Comparison of ENCODE assay signal across 8 cellular contexts in genomic region chr19:35644987-35645679, GRCh38. TPM values are rescaled to one million over a fixed set of nuclear protein-coding genes. Genes with fewer than 3 reads are reported as not detected.
DNase-seq lines count a peak whose midpoint lies in the region; ATAC-seq and TF ChIP-seq lines count a peak whose summit lies in the region.

No MANE protein-coding gene starts in this region.

- H3K27ac ChIP-seq in neural cell (ENCODE audit: low read length) (no peak overlapping the region), stomach smooth muscle (ENCODE audit: low read length) (peak overlapping the region; percentile 80)

- peak overlapping the region; percentile 42 for H3K9ac ChIP-seq in neural cell (ENCODE audit: low read length)
- peak overlapping the region; percentile 51 to 55 for H3K9ac ChIP-seq in stomach smooth muscle (ENCODE audit: low read length in 2 of 2)

- peaks cover 10% of the 10 kb centered on the region for H3K36me3 Mint-ChIP-seq in HFFc6 (ENCODE audit: low read depth)

- peaks cover 33% of the 10 kb centered on the region for H3K4me1 ChIP-seq in stomach smooth muscle (ENCODE audit: control insufficient read depth, insufficient read depth, low read length)

- no peak for TF ChIP-seq CTCF in AG04449 (IDR thresholded peaks at IDR 0.05; ENCODE audit: insufficient read depth, low read length, missing control alignments)
- TF ChIP-seq CTCF in HFFc6 (IDR thresholded peaks at IDR 0.05) = no peak
- TF ChIP-seq CTCF in neural cell (IDR thresholded peaks at IDR 0.05; ENCODE audit: poor library complexity, severe bottlenecking) = no peak

- H3K4me3 ChIP-seq in AG04449 (ENCODE audit: low read depth, low read length) = peak overlapping the region; percentile 64
- peak overlapping the region; percentile 63 for H3K4me3 ChIP-seq in neural cell (ENCODE audit: low read length)
- H3K4me3 ChIP-seq in stomach smooth muscle (ENCODE audit: low read length in 2 of 2) = peak overlapping the region; percentile 79 to 81

- no peak for ATAC-seq in GM21529 (IDR thresholded peaks at IDR 0.05; ENCODE audit: unreplicated experiment)

- DNase-seq in AG04449 (ENCODE audit: low read depth, low spot score) (no peak), HFFc6 (no peak), OCI-M1 (lab: John Stamatoyannopoulos, UW) (peak; percentile 96), fibroblast of peridontal ligament (ENCODE audit: extremely low read depth) (peak; percentile 38)
- peak; percentile 94 to 95 for DNase-seq in activated T-cell treated with anti-CD3 and anti-CD28 coated beads, Interleukin-2, amount 50 U/mL, for 48 hours

- H4K20me1 ChIP-seq in neural cell (ENCODE audit: insufficient read depth) = no peaks in the 10 kb centered on the region

- H3K9me3 Mint-ChIP-seq in HFFc6 = no peaks in the 10 kb centered on the region

- H3K9me3 ChIP-seq in neural cell (ENCODE audit: low read length) = no peaks in the 10 kb centered on the region
- no peaks in the 10 kb centered on the region for H3K9me3 ChIP-seq in stomach smooth muscle (ENCODE audit: control insufficient read depth in 2 of 2, low read length in 2 of 2)

- no peaks in the 10 kb centered on the region for H3K27me3 Mint-ChIP-seq in HFFc6 (ENCODE audit: insufficient read depth)

- POLR2A ChIA-PET in AG04449 (lab: Yijun Ruan, JAX) = no interaction called here

- CTCF ChIA-PET in AG04449 (lab: Yijun Ruan, JAX) = interaction anchor here (0.5 to 2.0 kb wide), 3 partner anchors 51 to 173 kb away, joined by 3 to 9 read pairs (median 3); no protein-coding TSS in a partner anchor

- peaks cover 38% of the 10 kb centered on the region for H3K4me1 Mint-ChIP-seq in HFFc6 (ENCODE audit: low read depth)

- no peaks in the 10 kb centered on the region for H3K36me3 ChIP-seq in neural cell (ENCODE audit: insufficient read depth, low read length)
- no peaks in the 10 kb centered on the region for H3K36me3 ChIP-seq in stomach smooth muscle (ENCODE audit: control insufficient read depth in 2 of 2, insufficient read depth in 2 of 2, low read length in 2 of 2)

- peaks cover 22% of the 10 kb centered on the region for H3K27me3 ChIP-seq in neural cell (ENCODE audit: insufficient read depth, low read depth, low read length)
- no peaks in the 10 kb centered on the region for H3K27me3 ChIP-seq in stomach smooth muscle (ENCODE audit: control insufficient read depth in 1 of 2, insufficient read depth in 2 of 2, low read length in 2 of 2)

- no peak overlapping the region for H2AFZ ChIP-seq in neural cell (ENCODE audit: low read depth, low read length)

- H3K27ac Mint-ChIP-seq in HFFc6 = peak overlapping the region; percentile 86

- H3F3A ChIP-seq in neural cell (ENCODE audit: insufficient read depth, low read length, poor library complexity, severe bottlenecking) = no peaks in the 10 kb centered on the region

- peak overlapping the region; percentile 79 for H3K4me3 Mint-ChIP-seq in HFFc6

- no peak overlapping the region for H3K4me2 ChIP-seq in neural cell (ENCODE audit: low read length)

- no peak for TF ChIP-seq RAD21 in neural cell (conservative IDR thresholded peaks at IDR 0.05)

- H3K9me2 ChIP-seq in neural cell (ENCODE audit: insufficient read depth, low read length) = no peaks in the 10 kb centered on the region

- peaks cover 12% of the 10 kb centered on the region for H3K79me2 ChIP-seq in neural cell (replicated peaks; ENCODE audit: insufficient read depth, low read length)

- no peak for TF ChIP-seq EP300 in neural cell (conservative IDR thresholded peaks at IDR 0.05; ENCODE audit: poor library complexity, severe bottlenecking)

TF ChIP-seq in neural cell, 6 proteins besides CTCF, POLR2A, EP300 and RAD21:
- TF ChIP-seq REST (IDR thresholded peaks at IDR 0.05; ENCODE audit: borderline replicate concordance) = no peak
- no peak for TF ChIP-seq SMC3 (conservative IDR thresholded peaks at IDR 0.05; ENCODE audit: poor library complexity)
- no peak for TF ChIP-seq POLR2AphosphoS5 (IDR thresholded peaks at IDR 0.05)
- no peak for TF ChIP-seq TAF1 (IDR thresholded peaks at IDR 0.05; ENCODE audit: low read depth)
- no peak for TF ChIP-seq EZH2 (IDR thresholded peaks at IDR 0.05; ENCODE audit: borderline replicate concordance, insufficient read depth, low read length, poor library complexity, severe bottlenecking)
- no peak for TF ChIP-seq MXI1 (conservative IDR thresholded peaks at IDR 0.05; ENCODE audit: poor library complexity, severe bottlenecking)

RNA-seq across cellular contexts. Expression of gene COX6B1, which starts 3.0 kb away (rescaled TPM):
- 100 to 1,000 TPM; 375 to 463 (median 413) TPM for total RNA-seq in HFFc6 (2021; fragmentation: NEBNext Ultra II Directional; extraction: Animal tissue kit (Norgen Biotek cat#: 25700))
- 860 and 1,013 TPM in 2 replicates for polyA plus RNA-seq in neural cell
- polyA minus RNA-seq in neural cell = 108 and 112 TPM in 2 replicates

RNA-seq across cellular contexts. Expression of gene ETV2, which starts 3.6 kb away (rescaled TPM):
- total RNA-seq in HFFc6 (2021; fragmentation: NEBNext Ultra II Directional; extraction: Animal tissue kit (Norgen Biotek cat#: 25700)) = 1 to 10 TPM in 5 of 6 experiments, under 1 TPM in 1; 0.71 to 2.2 (median 1.4) TPM
- 0.58 TPM in 1 of 2 replicates, not detected in the other for polyA plus RNA-seq in neural cell
- polyA minus RNA-seq in neural cell = not detected in 2 replicates

RNA-seq across cellular contexts. Expression of gene RBM42, which starts 16.3 kb away (rescaled TPM):
- 100 to 1,000 TPM; 110 to 129 (median 120) TPM for total RNA-seq in HFFc6 (2021; fragmentation: NEBNext Ultra II Directional; extraction: Animal tissue kit (Norgen Biotek cat#: 25700))
- 58.5 and 73.5 TPM in 2 replicates for polyA plus RNA-seq in neural cell
- polyA minus RNA-seq in neural cell = 40.4 and 52.6 TPM in 2 replicates

RNA-seq across cellular contexts. Expression of gene UPK1A, which starts 21.2 kb away (rescaled TPM):
- total RNA-seq in HFFc6 (2021; fragmentation: NEBNext Ultra II Directional; extraction: Animal tissue kit (Norgen Biotek cat#: 25700)) = under 1 TPM in 1 of 6 experiments, not detected in 5; 0.18 TPM
- 0.26 TPM in 1 of 2 replicates, not detected in the other for polyA plus RNA-seq in neural cell
- not detected in 2 replicates for polyA minus RNA-seq in neural cell

RNA-seq across cellular contexts. Expression of gene HAUS5, which starts 32.6 kb away (rescaled TPM):
- 10 to 100 TPM in 5 of 6 experiments, 1 to 10 TPM in 1; 6.6 to 13.9 (median 12.2) TPM for total RNA-seq in HFFc6 (2021; fragmentation: NEBNext Ultra II Directional; extraction: Animal tissue kit (Norgen Biotek cat#: 25700))
- polyA plus RNA-seq in neural cell = 13.1 and 14.4 TPM in 2 replicates
- polyA minus RNA-seq in neural cell = 5.2 and 7.5 TPM in 2 replicates

Comparison
In these comparisons a context has a peak if more than half of its experiments do, and no peak if none do; other contexts are left out.
1. DNase-seq: peak in OCI-M1 (single experiment), activated T-cell treated with anti-CD3 and anti-CD28 coated beads, Interleukin-2, amount 50 U/mL, for 48 hours (2 of 2) and fibroblast of peridontal ligament (single experiment); none in AG04449 (single experiment) and HFFc6 (single experiment).
2. Peak in every context shown above with its lines, with median percentiles within 50 percentile points of each other: H3K4me3 ChIP-seq.